28 cellular contexts compared by ENCODE assay signal in the genomic region with DNA sequence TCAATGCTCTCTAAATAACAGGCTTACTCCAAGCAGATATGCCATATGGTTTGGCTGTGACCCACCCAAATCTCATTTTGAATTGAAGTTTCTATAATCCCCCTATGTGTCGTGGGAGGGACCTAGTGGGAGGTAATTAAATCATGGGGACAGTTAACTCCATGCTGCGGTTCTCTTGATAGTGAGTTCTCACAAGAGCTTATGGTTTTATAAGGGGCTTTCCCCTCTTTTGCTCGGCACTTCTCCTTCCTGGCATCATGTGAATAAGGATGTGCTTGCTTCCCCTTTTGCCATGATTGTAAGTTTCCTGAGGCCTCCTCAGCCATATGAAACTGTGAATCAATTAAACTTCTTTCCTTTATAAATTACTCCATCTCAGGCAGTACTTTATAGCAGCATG.
DNase-seq lines count a peak whose midpoint lies in the region; ATAC-seq, FAIRE-seq and TF ChIP-seq lines count a peak whose summit lies in the region.
"Had no signal": no experiment of that assay in that cellular context is flagged by ENCODE, and none has a peak within 500 bp of the region (broad histone marks: within the 10 kb centered on the region; RNA-seq: fewer than 3 reads in every experiment).

No MANE protein-coding gene starts in this region.

- no peaks in the 10 kb centered on the region for H3K4me1 ChIP-seq in GM12878 (ENCODE audit: control insufficient read depth, insufficient read depth, low read length)

- TF ChIP-seq EP300 in GM12878 (IDR thresholded peaks at IDR 0.05; ENCODE audit: borderline replicate concordance in 1 of 2, control insufficient read depth in 1 of 2, low read depth in 2 of 2, low read length in 2 of 2): no peak

- DNase-seq in KBM-7 (peak; percentile 25), NCI-H82 treated with DMSO at 0.1 percent for 48 hours (lab: John Stamatoyannopoulos, UW; ENCODE audit: unreplicated experiment) (peak; percentile 91), GM12878 (ENCODE audit: low read depth, low spot score) (no peak), omental fat pad (ENCODE audit: low spot score) (no peak), nephron progenitor cell (no peak)
- DNase-seq: CD8-positive, alpha-beta memory T cell; DMS79 treated with DMSO at 0.1 percent for 48 hours; HFFc6; IMR-90; MM.1S; NCI-H1092; NCI-H1417 treated with DMSO at 0.1 percent for 48 hours; NCI-H1694 treated with DMSO at 0.1 percent for 48 hours; NCI-H2081; NCI-H2227 treated with DMSO at 0.1 percent for 48 hours; NK-92 treated with Interleukin-12 subunit alpha and Interleukin-12 subunit beta, amount 100 ng/mL, for 24 hours; SHP77; SW 1271 had no signal

- no peak for FAIRE-seq in GM12878 (lab: Jason Lieb, UNC)

- no peaks in the 10 kb centered on the region for H3K27me3 ChIP-seq in GM12878 (replicated peaks in 1 of 2; ENCODE audit: control insufficient read depth in 2 of 2, insufficient read depth in 2 of 2, low read length in 1 of 2)

- H3K4me3 Mint-ChIP-seq in nephron progenitor cell: no peak overlapping the region
- H3K4me3 Mint-ChIP-seq: B cell; CD14-positive monocyte; CD8-positive, alpha-beta memory T cell; GM23338; HFFc6; T-helper 1 cell treated with Interleukin-12 subunit alpha and Interleukin-12 subunit beta and Interleukin-4 antibody, amounts not matched to agents 30 μg/mL and 1 μg/mL, for 36 hours had no signal

- H3K4me1 Mint-ChIP-seq in nephron progenitor cell: no peaks in the 10 kb centered on the region
- H3K4me1 Mint-ChIP-seq: CD14-positive monocyte; CD8-positive, alpha-beta memory T cell; GM23338 had no signal

- ATAC-seq in GM12878: peak; percentile 32; the same call in 1 of the 3 replicates
- ATAC-seq in omental fat pad (ENCODE audit: low FRiP score): no peak
- ATAC-seq in HG03108 (IDR thresholded peaks at IDR 0.05; ENCODE audit: unreplicated experiment): no peak
- no peak for ATAC-seq in GM21619 (IDR thresholded peaks at IDR 0.05; ENCODE audit: unreplicated experiment)
- ATAC-seq: GM23338 had no signal

- H3K36me3 Mint-ChIP-seq in nephron progenitor cell (ENCODE audit: low read depth): no peaks in the 10 kb centered on the region
- H3K36me3 Mint-ChIP-seq: CD14-positive monocyte had no signal

- SMC1A ChIA-PET in GM12878 (lab: Charles Lee; ENCODE audit: uncharacterized antibody, unreplicated experiment): interaction anchor here (1.6 kb wide), 1 partner anchor 11 kb away, joined by 3 read pairs; no protein-coding TSS in a partner anchor

- H3K27ac Mint-ChIP-seq in nephron progenitor cell: no peak overlapping the region
- H3K27ac Mint-ChIP-seq: B cell; CD14-positive monocyte; CD8-positive, alpha-beta memory T cell; GM23338; HFFc6; T-helper 1 cell treated with Interleukin-12 subunit alpha and Interleukin-12 subunit beta and Interleukin-4 antibody, amounts not matched to agents 30 μg/mL and 1 μg/mL, for 36 hours had no signal

- H3K9ac ChIP-seq in GM12878 (ENCODE audit: control insufficient read depth, insufficient read depth, low read length): no peak overlapping the region
- H3K9ac ChIP-seq: KMS-11 had no signal

- H3K9me3 ChIP-seq in GM12878 (replicated peaks; ENCODE audit: control insufficient read depth, insufficient read depth, low read length): no peaks in the 10 kb centered on the region
- H3K9me3 ChIP-seq: HAP-1 had no signal

- intact Hi-C loops in GM12878 (cut with micrococcal nuclease; ENCODE audit: unreplicated experiment): no loop called here

- no peak for TF ChIP-seq POLR2A in GM12878 (IDR thresholded peaks at IDR 0.05; ENCODE audit: low read depth, low read length)

- H3K27me3 Mint-ChIP-seq in nephron progenitor cell (ENCODE audit: low read depth, poor library complexity): peaks cover 3% of the 10 kb centered on the region
- H3K27me3 Mint-ChIP-seq: B cell; CD8-positive, alpha-beta memory T cell had no signal

- no peak overlapping the region for H3K27ac ChIP-seq in GM12878 (ENCODE audit: control insufficient read depth, insufficient read depth)
- H3K27ac ChIP-seq: KMS-11, RWPE1, SK-N-MC had no signal

- 5% methylated on average over 3 of the region's 3 CpGs for WGBS in GM12878 (ENCODE audit: insufficient coverage, insufficient replicate concordance, low lambda C conversion rate, missing lambda C conversion rate)

- CTCF ChIA-PET in GM12878 (lab: Yijun Ruan, JAX): no interaction called here

- H3K9me3 Mint-ChIP-seq in nephron progenitor cell: peaks cover 4% of the 10 kb centered on the region
- H3K9me3 Mint-ChIP-seq: T-helper 1 cell treated with Interleukin-12 subunit alpha and Interleukin-12 subunit beta and Interleukin-4 antibody, amounts not matched to agents 30 μg/mL and 1 μg/mL, for 36 hours had no signal

- no peak overlapping the region for H3K4me3 ChIP-seq in GM12878
- H3K4me3 ChIP-seq: GM23338, HAP-1, SK-N-MC had no signal

- no TSS peak for BruUV-seq in GM12878 (replicated peaks; lab: Mats Ljungman, UMichigan)

- H2AFZ ChIP-seq in GM12878 (ENCODE audit: control insufficient read depth, low read depth, low read length): no peak overlapping the region
- H2AFZ ChIP-seq: GM23338 had no signal

- RAD21 ChIA-PET in GM12878 (lab: Charles Lee; ENCODE audit: unreplicated experiment): no interaction called here

- no peak for TF ChIP-seq RAD21 in GM12878 (IDR thresholded peaks at IDR 0.05; ENCODE audit: insufficient read depth, low read depth, low read length)

- no peaks in the 10 kb centered on the region for H3K79me2 ChIP-seq in GM12878 (ENCODE audit: control insufficient read depth, insufficient read depth, low read length)

- H4K20me1 ChIP-seq in GM12878 (ENCODE audit: control insufficient read depth, insufficient read depth): no peaks in the 10 kb centered on the region

- no peak overlapping the region for H3K4me2 ChIP-seq in GM12878 (ENCODE audit: control insufficient read depth, insufficient read depth)
- H3K4me2 ChIP-seq: GM23338, KMS-11 had no signal

- in situ Hi-C loops in KBM-7 (cut with MboI; ENCODE audit: low pct_unique_long_range_greater_than_20kb, low sequenced_read_pairs): no loop called here
- in situ Hi-C loops in GM12878 (cut with MboI): no loop called here

- POLR2A ChIA-PET in GM12878 (lab: Charles Lee): no interaction called here

- no peaks in the 10 kb centered on the region for H3K36me3 ChIP-seq in GM12878 (ENCODE audit: control insufficient read depth in 2 of 2, insufficient read depth in 2 of 2, low read length in 1 of 2)
- H3K36me3 ChIP-seq: HAP-1 had no signal

- TF ChIP-seq CTCF in GM12878 (IDR thresholded peaks at IDR 0.05 in 2 of 3, conservative IDR thresholded peaks at IDR 0.05 in 1 of 3; ENCODE audit: control insufficient read depth in 2 of 3, extremely low read depth in 1 of 3, insufficient read depth in 1 of 3, low read depth in 3 of 3, low read length in 3 of 3): no peak
- no peak for TF ChIP-seq CTCF in omental fat pad (IDR thresholded peaks at IDR 0.05)
- no peak for TF ChIP-seq CTCF in nephron progenitor cell (IDR thresholded peaks at IDR 0.05)

TF ChIP-seq in GM12878, 131 proteins besides CTCF, POLR2A, EP300 and RAD21 (continues in another document):
- TF ChIP-seq CBX5 (IDR thresholded peaks at IDR 0.05; ENCODE audit: low read depth) (no peak), GATAD2B (conservative IDR thresholded peaks at IDR 0.05; ENCODE audit: low read depth) (no peak), HDAC2 (IDR thresholded peaks at IDR 0.05) (no peak), SMAD5 (IDR thresholded peaks at IDR 0.05; ENCODE audit: low read depth) (no peak), NR2C2 (IDR thresholded peaks at IDR 0.05; ENCODE audit: borderline replicate concordance, control insufficient read depth, insufficient read length, low read depth) (no peak), ASH2L (IDR thresholded peaks at IDR 0.05; ENCODE audit: borderline replicate concordance, low read depth) (no peak), PAX8 (IDR thresholded peaks at IDR 0.05) (no peak), CEBPB (IDR thresholded peaks at IDR 0.05; ENCODE audit: borderline replicate concordance in 1 of 2, low read depth in 2 of 2, low read length in 2 of 2) (no peak)
- TF ChIP-seq, protein P1, sequence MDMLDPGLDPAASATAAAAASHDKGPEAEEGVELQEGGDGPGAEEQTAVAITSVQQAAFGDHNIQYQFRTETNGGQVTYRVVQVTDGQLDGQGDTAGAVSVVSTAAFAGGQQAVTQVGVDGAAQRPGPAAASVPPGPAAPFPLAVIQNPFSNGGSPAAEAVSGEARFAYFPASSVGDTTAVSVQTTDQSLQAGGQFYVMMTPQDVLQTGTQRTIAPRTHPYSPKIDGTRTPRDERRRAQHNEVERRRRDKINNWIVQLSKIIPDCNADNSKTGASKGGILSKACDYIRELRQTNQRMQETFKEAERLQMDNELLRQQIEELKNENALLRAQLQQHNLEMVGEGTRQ (IDR thresholded peaks at IDR 0.05; ENCODE audit: borderline replicate concordance, low read depth, low read length): no peak
- TF ChIP-seq, protein P2, sequence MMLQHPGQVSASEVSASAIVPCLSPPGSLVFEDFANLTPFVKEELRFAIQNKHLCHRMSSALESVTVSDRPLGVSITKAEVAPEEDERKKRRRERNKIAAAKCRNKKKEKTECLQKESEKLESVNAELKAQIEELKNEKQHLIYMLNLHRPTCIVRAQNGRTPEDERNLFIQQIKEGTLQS (IDR thresholded peaks at IDR 0.05; ENCODE audit: borderline replicate concordance, extremely low read depth, low read depth, low read length): no peak
- TF ChIP-seq, protein P3, sequence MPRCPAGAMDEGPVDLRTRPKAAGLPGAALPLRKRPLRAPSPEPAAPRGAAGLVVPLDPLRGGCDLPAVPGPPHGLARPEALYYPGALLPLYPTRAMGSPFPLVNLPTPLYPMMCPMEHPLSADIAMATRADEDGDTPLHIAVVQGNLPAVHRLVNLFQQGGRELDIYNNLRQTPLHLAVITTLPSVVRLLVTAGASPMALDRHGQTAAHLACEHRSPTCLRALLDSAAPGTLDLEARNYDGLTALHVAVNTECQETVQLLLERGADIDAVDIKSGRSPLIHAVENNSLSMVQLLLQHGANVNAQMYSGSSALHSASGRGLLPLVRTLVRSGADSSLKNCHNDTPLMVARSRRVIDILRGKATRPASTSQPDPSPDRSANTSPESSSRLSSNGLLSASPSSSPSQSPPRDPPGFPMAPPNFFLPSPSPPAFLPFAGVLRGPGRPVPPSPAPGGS (IDR thresholded peaks at IDR 0.05; ENCODE audit: borderline replicate concordance, insufficient read depth, low read depth, low read length, poor library complexity, severe bottlenecking): no peak

Comparison
In these comparisons a context has a peak if more than half of its experiments do, and no peak if none do; other contexts are left out.
1. DNase-seq: peak in KBM-7 (single experiment) and NCI-H82 treated with DMSO at 0.1 percent for 48 hours (single experiment); none in GM12878 (single experiment), omental fat pad (single experiment) and nephron progenitor cell (single experiment).